ENCODE assay signal across 11 cellular contexts in the genomic region with DNA sequence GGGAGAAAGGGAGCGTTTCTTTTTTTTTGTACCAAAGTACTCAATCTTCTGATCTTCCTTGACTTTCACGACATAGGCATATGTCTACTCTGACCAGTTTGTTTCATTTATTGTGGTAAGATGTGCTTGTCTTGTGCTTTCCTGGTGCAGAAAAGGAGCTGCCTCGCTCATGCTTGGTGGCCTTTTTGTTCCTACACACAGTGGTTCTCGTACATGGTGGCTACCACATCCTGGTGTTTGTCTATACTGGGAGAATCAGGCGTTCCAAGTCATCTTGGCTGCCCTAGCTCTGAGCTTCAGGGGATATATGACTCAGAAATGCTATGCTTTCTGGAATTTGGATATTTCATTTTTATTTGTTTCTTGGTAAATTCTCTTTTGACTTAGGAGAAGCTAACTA. TPM values are rescaled to one million over a fixed set of nuclear protein-coding genes. Genes with fewer than 3 reads are reported as not detected.
A peak's percentile ranks its signal among the peaks of the same experiment; 100 is the strongest.
DNase-seq lines count a peak whose midpoint lies in the region; ATAC-seq and TF ChIP-seq lines count a peak whose summit lies in the region.
"Had no signal": no experiment of that assay in that cellular context is flagged by ENCODE, and none has a peak within 500 bp of the region (broad histone marks: within the 10 kb centered on the region; RNA-seq: fewer than 3 reads in every experiment).

No MANE protein-coding gene starts in this region.

- peak overlapping the region in 2 of 3 donors; percentile 86 to 91 for H3K27ac Mint-ChIP-seq in CD4-positive, CD25-positive, alpha-beta regulatory T cell
- peak overlapping the region; percentile 19 for H3K27ac Mint-ChIP-seq in mesothelial cell of epicardium

- peaks cover 6% of the 10 kb centered on the region for H3K36me3 ChIP-seq in CD4-positive, CD25-positive, alpha-beta regulatory T cell (ENCODE audit: control insufficient read depth, insufficient read depth, low read length)

- H3K4me3 Mint-ChIP-seq in CD4-positive, CD25-positive, alpha-beta regulatory T cell, result peak overlapping the region; percentile 36 to 74 (median 60)
- H3K4me3 Mint-ChIP-seq in mesothelial cell of epicardium, result no peak overlapping the region

- peaks cover 23 to 56% (median 46%) of the 10 kb centered on the region in 4 donors for H3K4me1 Mint-ChIP-seq in CD4-positive, CD25-positive, alpha-beta regulatory T cell
- peaks cover 10% of the 10 kb centered on the region for H3K4me1 Mint-ChIP-seq in mesothelial cell of epicardium

- no peaks in the 10 kb centered on the region for H3K27me3 Mint-ChIP-seq in CD4-positive, CD25-positive, alpha-beta regulatory T cell
- no peaks in the 10 kb centered on the region for H3K27me3 Mint-ChIP-seq in mesothelial cell of epicardium (ENCODE audit: low read depth)

- CTCF ChIA-PET in GM10248 (lab: Yijun Ruan, JAX), result interaction anchor here (1.0 to 2.3 kb wide), 6 partner anchors 8 to 62 kb away, joined by 3 to 11 read pairs (median 4); no protein-coding TSS in a partner anchor

- peaks cover 19% of the 10 kb centered on the region for H3K36me3 Mint-ChIP-seq in CD4-positive, CD25-positive, alpha-beta regulatory T cell
- H3K36me3 Mint-ChIP-seq in mesothelial cell of epicardium, result peaks cover 4% of the 10 kb centered on the region

- ATAC-seq in CD4-positive, CD25-positive, alpha-beta regulatory T cell (ENCODE audit: low read depth in 2 of 2), result no peak

- POLR2A ChIA-PET in GM10248 (lab: Yijun Ruan, JAX), result no interaction called here

- no peaks in the 10 kb centered on the region for H3K9me3 Mint-ChIP-seq in CD4-positive, CD25-positive, alpha-beta regulatory T cell
- no peaks in the 10 kb centered on the region for H3K9me3 Mint-ChIP-seq in mesothelial cell of epicardium

- peak overlapping the region; percentile 24 for H3K27ac ChIP-seq in CD4-positive, CD25-positive, alpha-beta regulatory T cell (ENCODE audit: insufficient read depth, low read length, poor library complexity, severe bottlenecking)
- H3K27ac ChIP-seq: spleen had no signal

- TF ChIP-seq CTCF in mesothelial cell of epicardium (IDR thresholded peaks at IDR 0.05; ENCODE audit: unreplicated experiment), result no peak
- TF ChIP-seq CTCF in GM10248 (IDR thresholded peaks at IDR 0.05; ENCODE audit: control extremely low read depth, extremely low read depth, low read depth, missing control alignments), result no peak

- no peaks in the 10 kb centered on the region for H3K27me3 ChIP-seq in CD4-positive, CD25-positive, alpha-beta regulatory T cell (ENCODE audit: control insufficient read depth, insufficient read depth, low read length)
- H3K27me3 ChIP-seq: spleen had no signal

- no peaks in the 10 kb centered on the region for H3K9me3 ChIP-seq in CD4-positive, CD25-positive, alpha-beta regulatory T cell (ENCODE audit: control insufficient read depth in 2 of 2, low read length in 2 of 2)
- H3K9me3 ChIP-seq: spleen had no signal

- peaks cover 23% of the 10 kb centered on the region for H3K4me1 ChIP-seq in CD4-positive, CD25-positive, alpha-beta regulatory T cell (ENCODE audit: control insufficient read depth, insufficient read depth, low read length, poor library complexity, severe bottlenecking)

- peak overlapping the region; percentile 74 for H3K4me3 ChIP-seq in CD4-positive, CD25-positive, alpha-beta regulatory T cell (ENCODE audit: low read depth, low read length)
- H3K4me3 ChIP-seq in Jurkat, Clone E6-1 (ENCODE audit: low read length), result no peak overlapping the region
- H3K4me3 ChIP-seq: spleen had no signal

- no peak for DNase-seq in CD4-positive, CD25-positive, alpha-beta regulatory T cell
- peak; percentile 81 for DNase-seq in Jurkat, Clone E6-1 (ENCODE audit: low read depth, low spot score)
- DNase-seq in amniotic epithelial cell (ENCODE audit: low read depth), result peak; percentile 37
- no peak for DNase-seq in mesothelial cell of epicardium (ENCODE audit: low spot score in 2 of 2, unreplicated experiment in 2 of 2)
- no peak for DNase-seq in medulla oblongata (ENCODE audit: extremely low spot score)
- DNase-seq in NCI-H1694 (lab: John Stamatoyannopoulos, UW), result no peak
- DNase-seq in cerebellar nuclear complex (lab: John Stamatoyannopoulos, UW), result no peak
- no peak for DNase-seq in GM10248 (ENCODE audit: extremely low spot score)
- DNase-seq: DMS53, NCI-H2081 treated with DMSO at 0.1 percent for 48 hours, spleen had no signal

RNA-seq across cellular contexts. Expression of a gene that starts 31.8 kb away (rescaled TPM):
- total RNA-seq in CD4-positive, CD25-positive, alpha-beta regulatory T cell, result 17.4 TPM
- 1 to 10 TPM; 1.4 to 5.1 (median 4.4) TPM for polyA plus RNA-seq in CD4-positive, CD25-positive, alpha-beta regulatory T cell
- 161 TPM for polyA plus RNA-seq in Jurkat, Clone E6-1 (2012; ENCODE audit: insufficient read depth, insufficient read length)
- 1.6 to 2.4 TPM (median 2.0 TPM) in 3 replicates for total RNA-seq in mesothelial cell of epicardium

Comparison
In these comparisons a context has a peak if more than half of its experiments do, and no peak if none do; other contexts are left out.
1. DNase-seq: peak in Jurkat, Clone E6-1 (single experiment) and amniotic epithelial cell (single experiment); none in CD4-positive, CD25-positive, alpha-beta regulatory T cell (0 of 3), mesothelial cell of epicardium (0 of 2), medulla oblongata (single experiment), NCI-H1694 (single experiment), cerebellar nuclear complex (0 of 2) and GM10248 (single experiment).